1 cellular context compared by ENCODE assay signal in genomic region chr6:67966830-67967229, GRCh38.
TF ChIP-seq lines count a peak whose summit lies in the region.

No MANE protein-coding gene starts in this region.

TF ChIP-seq in H1, 55 proteins besides CTCF, POLR2A, EP300 and RAD21 (continued from another document):
- TF ChIP-seq E2F6 (IDR thresholded peaks at IDR 0.05) (no peak), NANOG (IDR thresholded peaks at IDR 0.05; ENCODE audit: insufficient read depth, low read depth, low read length, poor library complexity, severe bottlenecking) (no peak), NRF1 (IDR thresholded peaks at IDR 0.05; ENCODE audit: low read depth, low read length) (no peak), KDM1A (IDR thresholded peaks at IDR 0.05; ENCODE audit: borderline replicate concordance, low read length) (no peak), CREB1 (IDR thresholded peaks at IDR 0.05) (no peak), SP2 (IDR thresholded peaks at IDR 0.05; ENCODE audit: low read length) (no peak), KDM4A (IDR thresholded peaks at IDR 0.05; ENCODE audit: low read depth, low read length, severe bottlenecking) (no peak), SRF (IDR thresholded peaks at IDR 0.05; ENCODE audit: low read depth, low read length) (no peak), JUND (IDR thresholded peaks at IDR 0.05; ENCODE audit: low read length) (no peak), POU5F1 (IDR thresholded peaks at IDR 0.05; ENCODE audit: low read depth, low read length) (no peak), CTBP2 (IDR thresholded peaks at IDR 0.05; ENCODE audit: borderline replicate concordance, insufficient read depth, insufficient read length, low read length) (no peak), FOSL1 (IDR thresholded peaks at IDR 0.05; ENCODE audit: insufficient read depth, low read depth, low read length) (no peak)
